22 cellular contexts compared by ENCODE assay signal in the genomic region with DNA sequence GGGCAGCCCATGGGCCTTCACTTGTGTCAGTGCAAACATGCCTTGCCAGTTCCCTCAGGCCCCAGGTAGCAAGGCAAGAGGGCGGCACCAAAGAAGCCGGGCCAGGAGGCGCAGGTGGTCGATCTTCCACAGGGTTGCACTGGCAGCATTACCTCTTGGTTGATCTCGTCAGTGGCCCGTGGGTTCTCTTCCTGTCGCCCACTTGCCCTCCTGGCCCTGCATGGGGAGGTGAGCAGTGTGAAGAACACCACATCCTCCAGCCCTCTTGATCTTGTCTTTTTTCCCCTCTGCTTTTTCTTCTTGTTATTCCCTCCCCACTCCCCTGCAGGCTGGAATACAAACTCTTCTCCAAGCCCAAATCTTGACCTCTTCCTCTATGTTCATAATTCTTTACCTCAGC. TPM values are rescaled to one million over a fixed set of nuclear protein-coding genes. Genes with fewer than 3 reads are reported as not detected.
"Had no signal": no experiment of that assay in that cellular context is flagged by ENCODE, and none has a peak within 500 bp of the region (broad histone marks: within the 10 kb centered on the region; RNA-seq: fewer than 3 reads in every experiment).

No MANE protein-coding gene starts in this region.

- H3K27me3 Mint-ChIP-seq: type B pancreatic cell had no signal

- H3K4me2 ChIP-seq: SK-N-SH had no signal

- H3K27ac ChIP-seq: body of pancreas, gastrocnemius medialis, left ventricle myocardium inferior, parathyroid adenoma, right lobe of liver, stomach had no signal

- H3K9me3 Mint-ChIP-seq: activated T-helper 17 cell treated with anti-CD3 and anti-CD28 coated beads, Interleukin-2, amount 50 U/mL, for 72 hours; type B pancreatic cell had no signal

- ATAC-seq: activated T-helper 17 cell treated with anti-CD3 and anti-CD28 coated beads, Interleukin-2, amount 50 U/mL, for 72 hours; body of pancreas; gastrocnemius medialis; right lobe of liver had no signal

- H3K36me3 Mint-ChIP-seq: type B pancreatic cell had no signal

- H3K4me3 ChIP-seq: body of pancreas, gastrocnemius medialis, left ventricle myocardium inferior, right lobe of liver, stomach had no signal

- H3K4me1 ChIP-seq: body of pancreas, gastrocnemius medialis, left ventricle myocardium inferior, parathyroid adenoma, right lobe of liver had no signal

- H3K36me3 ChIP-seq: gastrocnemius medialis, right lobe of liver, stomach had no signal

- H3K4me3 Mint-ChIP-seq: activated T-helper 17 cell treated with anti-CD3 and anti-CD28 coated beads, Interleukin-2, amount 50 U/mL, for 72 hours; type B pancreatic cell; WTC11 had no signal

- H2AFZ ChIP-seq: parathyroid adenoma had no signal

- H3K27me3 ChIP-seq: body of pancreas, right lobe of liver had no signal

- H3K9ac ChIP-seq: parathyroid adenoma, SK-N-SH had no signal

- H3K9me3 ChIP-seq: body of pancreas, gastrocnemius medialis, left ventricle myocardium inferior, right lobe of liver, SK-N-SH, stomach had no signal

- H3K27ac Mint-ChIP-seq: activated T-helper 17 cell treated with anti-CD3 and anti-CD28 coated beads, Interleukin-2, amount 50 U/mL, for 72 hours; type B pancreatic cell; WTC11 had no signal

- DNase-seq: activated CD4-positive, alpha-beta T cell treated with anti-CD3 and anti-CD28 coated beads for 4 hours; activated naive CD4-positive, alpha-beta T cell; body of pancreas; erythroblast; gastrocnemius medialis; head of caudate nucleus; left ventricle myocardium inferior; mammary epithelial cell; midbrain; right lobe of liver; SK-N-SH; small intestine; stimulated activated CD4-positive, alpha-beta T cell treated with anti-CD3 and anti-CD28 coated beads, Interleukin-4, amount 100 ng/mL, for 1 hour; stomach had no signal

RNA-seq across cellular contexts. Expression of gene CST11, which starts 3.0 kb away (rescaled TPM):
- total RNA-seq: activated T-helper 17 cell treated with anti-CD3 and anti-CD28 coated beads, Interleukin-2, amount 50 U/mL, for 72 hours; body of pancreas; cardiac septum; gastrocnemius medialis; kidney epithelial cell; left ventricle myocardium inferior; mammary epithelial cell; myocyte; right lobe of liver; stomach; temporal lobe; WTC11 had no signal
- polyA plus RNA-seq: mammary epithelial cell, SK-N-SH, small intestine, stomach had no signal

RNA-seq across cellular contexts. Expression of gene CSTL1, which starts 16.2 kb away (rescaled TPM):
- total RNA-seq: activated T-helper 17 cell treated with anti-CD3 and anti-CD28 coated beads, Interleukin-2, amount 50 U/mL, for 72 hours; body of pancreas; cardiac septum; gastrocnemius medialis; kidney epithelial cell; left ventricle myocardium inferior; mammary epithelial cell; myocyte; right lobe of liver; temporal lobe; WTC11 had no signal
- polyA plus RNA-seq: mammary epithelial cell, SK-N-SH, small intestine, stomach had no signal

RNA-seq across cellular contexts. Expression of gene CST8, which starts 35.3 kb away (rescaled TPM):
- total RNA-seq: body of pancreas, cardiac septum, gastrocnemius medialis, kidney epithelial cell, left ventricle myocardium inferior, mammary epithelial cell, myocyte, right lobe of liver, stomach, temporal lobe, WTC11 had no signal
- polyA plus RNA-seq: mammary epithelial cell, SK-N-SH, small intestine, stomach had no signal
